ENCODE assay signal across 1 cellular context in genomic region chr2:190982263-190983034, GRCh38.
A peak's percentile ranks its signal among the peaks of the same experiment; 100 is the strongest.
TF ChIP-seq lines count a peak whose summit lies in the region.

No MANE protein-coding gene starts in this region.

TF ChIP-seq in HepG2, 621 proteins besides CTCF, POLR2A, EP300 and RAD21 (continued from another document):
- TF ChIP-seq HOMEZ (CRISPR knock-in tag; IDR thresholded peaks at IDR 0.05; ENCODE audit: low read depth) (no peak), MAFK (conservative IDR thresholded peaks at IDR 0.05 in 1 of 2, IDR thresholded peaks at IDR 0.05 in 1 of 2; ENCODE audit: low read length in 2 of 2) (peak; percentile 100), ELK4 (CRISPR knock-in tag; IDR thresholded peaks at IDR 0.05; ENCODE audit: borderline replicate concordance) (no peak), ZNF350 (CRISPR knock-in tag; IDR thresholded peaks at IDR 0.05; ENCODE audit: borderline replicate concordance, low read depth) (no peak), MAFG (CRISPR knock-in tag; IDR thresholded peaks at IDR 0.05) (peak; percentile 81)
